ENCODE assay signal across 1 cellular context in the genomic region with DNA sequence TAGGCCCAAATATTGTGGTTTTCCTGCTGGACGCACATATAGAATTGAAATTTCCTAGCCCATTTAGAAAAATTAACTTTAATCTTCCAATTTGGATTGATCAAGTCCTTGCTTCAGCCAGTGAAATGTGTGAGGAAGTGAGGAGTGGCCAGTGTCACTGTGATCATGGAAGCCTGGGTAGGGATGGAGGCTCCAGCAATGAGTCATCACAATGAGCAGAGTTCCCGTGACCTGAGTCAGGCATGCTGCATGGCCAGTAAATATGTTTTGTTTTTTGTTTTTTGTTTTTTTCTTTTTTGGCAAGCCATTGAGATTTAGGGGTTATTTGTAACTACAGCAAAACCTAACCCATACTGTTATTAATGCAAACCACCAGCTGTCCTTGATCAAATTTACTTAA.
TF ChIP-seq lines count a peak whose summit lies in the region.

No MANE protein-coding gene starts in this region.

TF ChIP-seq in HepG2, 621 proteins besides CTCF, POLR2A, EP300 and RAD21 (continued from another document):
- TF ChIP-seq, protein P1, sequence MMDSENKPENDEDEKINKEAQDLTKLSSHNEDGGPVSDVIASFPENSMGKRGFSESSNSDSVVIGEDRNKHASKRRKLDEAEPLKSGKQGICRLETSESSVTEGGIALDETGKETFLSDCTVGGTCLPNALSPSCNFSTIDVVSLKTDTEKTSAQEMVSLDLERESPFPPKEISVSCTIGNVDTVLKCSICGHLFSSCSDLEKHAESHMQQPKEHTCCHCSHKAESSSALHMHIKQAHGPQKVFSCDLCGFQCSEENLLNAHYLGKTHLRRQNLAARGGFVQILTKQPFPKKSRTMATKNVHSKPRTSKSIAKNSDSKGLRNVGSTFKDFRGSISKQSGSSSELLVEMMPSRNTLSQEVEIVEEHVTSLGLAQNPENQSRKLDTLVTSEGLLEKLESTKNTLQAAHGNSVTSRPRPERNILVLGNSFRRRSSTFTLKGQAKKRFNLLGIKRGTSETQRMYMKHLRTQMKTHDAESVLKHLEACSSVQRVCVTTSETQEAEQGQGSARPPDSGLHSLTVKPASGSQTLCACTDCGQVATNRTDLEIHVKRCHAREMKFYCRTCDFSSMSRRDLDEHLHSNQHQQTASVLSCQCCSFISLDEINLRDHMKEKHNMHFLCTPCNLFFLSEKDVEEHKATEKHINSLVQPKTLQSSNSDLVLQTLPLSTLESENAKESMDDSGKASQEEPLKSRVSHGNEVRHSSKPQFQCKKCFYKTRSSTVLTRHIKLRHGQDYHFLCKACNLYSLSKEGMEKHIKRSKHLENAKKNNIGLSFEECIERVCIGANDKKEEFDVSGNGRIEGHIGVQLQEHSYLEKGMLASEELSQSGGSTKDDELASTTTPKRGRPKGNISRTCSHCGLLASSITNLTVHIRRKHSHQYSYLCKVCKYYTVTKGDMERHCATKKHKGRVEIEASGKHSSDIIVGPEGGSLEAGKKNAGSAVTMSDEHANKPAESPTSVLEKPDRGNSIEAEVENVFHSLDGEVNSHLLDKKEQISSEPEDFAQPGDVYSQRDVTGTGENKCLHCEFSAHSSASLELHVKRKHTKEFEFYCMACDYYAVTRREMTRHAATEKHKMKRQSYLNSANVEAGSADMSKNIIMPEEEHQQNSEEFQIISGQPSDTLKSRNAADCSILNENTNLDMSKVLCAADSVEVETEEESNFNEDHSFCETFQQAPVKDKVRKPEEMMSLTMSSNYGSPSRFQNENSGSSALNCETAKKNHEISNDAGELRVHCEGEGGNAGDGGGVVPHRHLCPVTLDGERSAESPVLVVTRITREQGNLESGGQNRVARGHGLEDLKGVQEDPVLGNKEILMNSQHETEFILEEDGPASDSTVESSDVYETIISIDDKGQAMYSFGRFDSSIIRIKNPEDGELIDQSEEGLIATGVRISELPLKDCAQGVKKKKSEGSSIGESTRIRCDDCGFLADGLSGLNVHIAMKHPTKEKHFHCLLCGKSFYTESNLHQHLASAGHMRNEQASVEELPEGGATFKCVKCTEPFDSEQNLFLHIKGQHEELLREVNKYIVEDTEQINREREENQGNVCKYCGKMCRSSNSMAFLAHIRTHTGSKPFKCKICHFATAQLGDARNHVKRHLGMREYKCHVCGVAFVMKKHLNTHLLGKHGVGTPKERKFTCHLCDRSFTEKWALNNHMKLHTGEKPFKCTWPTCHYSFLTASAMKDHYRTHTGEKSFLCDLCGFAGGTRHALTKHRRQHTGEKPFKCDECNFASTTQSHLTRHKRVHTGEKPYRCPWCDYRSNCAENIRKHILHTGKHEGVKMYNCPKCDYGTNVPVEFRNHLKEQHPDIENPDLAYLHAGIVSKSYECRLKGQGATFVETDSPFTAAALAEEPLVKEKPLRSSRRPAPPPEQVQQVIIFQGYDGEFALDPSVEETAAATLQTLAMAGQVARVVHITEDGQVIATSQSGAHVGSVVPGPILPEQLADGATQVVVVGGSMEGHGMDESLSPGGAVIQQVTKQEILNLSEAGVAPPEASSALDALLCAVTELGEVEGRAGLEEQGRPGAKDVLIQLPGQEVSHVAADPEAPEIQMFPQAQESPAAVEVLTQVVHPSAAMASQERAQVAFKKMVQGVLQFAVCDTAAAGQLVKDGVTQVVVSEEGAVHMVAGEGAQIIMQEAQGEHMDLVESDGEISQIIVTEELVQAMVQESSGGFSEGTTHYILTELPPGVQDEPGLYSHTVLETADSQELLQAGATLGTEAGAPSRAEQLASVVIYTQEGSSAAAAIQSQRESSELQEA (CRISPR knock-in tag; IDR thresholded peaks at IDR 0.05; ENCODE audit: not compliant biosample characterization): no peak
- TF ChIP-seq, protein P2, sequence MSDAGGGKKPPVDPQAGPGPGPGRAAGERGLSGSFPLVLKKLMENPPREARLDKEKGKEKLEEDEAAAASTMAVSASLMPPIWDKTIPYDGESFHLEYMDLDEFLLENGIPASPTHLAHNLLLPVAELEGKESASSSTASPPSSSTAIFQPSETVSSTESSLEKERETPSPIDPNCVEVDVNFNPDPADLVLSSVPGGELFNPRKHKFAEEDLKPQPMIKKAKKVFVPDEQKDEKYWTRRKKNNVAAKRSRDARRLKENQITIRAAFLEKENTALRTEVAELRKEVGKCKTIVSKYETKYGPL (CRISPR knock-in tag; IDR thresholded peaks at IDR 0.05): no peak
